Comparison of ENCODE assay signal across 23 cellular contexts in genomic region chr2:150860301-150860700, GRCh38.
DNase-seq lines count a peak whose midpoint lies in the region; TF ChIP-seq lines count a peak whose summit lies in the region.
"Had no signal": no experiment of that assay in that cellular context is flagged by ENCODE, and none has a peak within 500 bp of the region (broad histone marks: within the 10 kb centered on the region; RNA-seq: fewer than 3 reads in every experiment).

No MANE protein-coding gene starts in this region.

- H3K9me3 Mint-ChIP-seq in H9: peaks cover 33 to 54% of the 10 kb centered on the region in 2 experiments

- H3K56ac ChIP-seq in H9 (ENCODE audit: insufficient read length, low read depth, low read length): no peak overlapping the region

- no peaks in the 10 kb centered on the region for H3K27me3 Mint-ChIP-seq in H9 (ENCODE audit: low read depth)
- H3K27me3 Mint-ChIP-seq: activated CD4-positive, alpha-beta memory T cell treated with anti-CD3 and anti-CD28 coated beads for 36 hours had no signal

- H3K4me3 Mint-ChIP-seq in H9: no peak overlapping the region; a peak in 1 of 5 replicates
- H3K4me3 Mint-ChIP-seq: activated CD4-positive, alpha-beta memory T cell treated with anti-CD3 and anti-CD28 coated beads for 36 hours had no signal

- H4K91ac ChIP-seq in H9 (ENCODE audit: insufficient read length, low read depth, low read length): no peak overlapping the region

- no peaks in the 10 kb centered on the region for H3K23me2 ChIP-seq in H9 (ENCODE audit: insufficient read length, low read depth, low read length, poor library complexity, severe bottlenecking)

- H3K36me3 ChIP-seq in iPS-20b (ENCODE audit: insufficient read depth, low read depth, low read length): no peaks in the 10 kb centered on the region
- no peaks in the 10 kb centered on the region for H3K36me3 ChIP-seq in tibial artery
- H3K36me3 ChIP-seq: BLaER1, sigmoid colon, transverse colon had no signal

- H3K27ac ChIP-seq in C4-2B (peak overlapping the region; percentile 35; the same call in 1 of the 2 replicates), H9 (ENCODE audit: insufficient read length, low read depth, low read length) (no peak overlapping the region), iPS-20b (ENCODE audit: low read length) (no peak overlapping the region), tibial artery (no peak overlapping the region)
- H3K27ac ChIP-seq: BLaER1, coronary artery, psoas muscle, sigmoid colon, transverse colon had no signal

- H3K4me1 Mint-ChIP-seq in H9: peaks cover 23% of the 10 kb centered on the region in 2 experiments

- intact Hi-C loops in tibial artery (cut with DNase I; ENCODE audit: low total_unique reads): no loop called here

- H3K36me3 Mint-ChIP-seq in H9 (ENCODE audit: insufficient read depth in 1 of 3, low read depth in 3 of 3): peaks cover 27 to 39% (median 34%) of the 10 kb centered on the region in 3 experiments
- H3K36me3 Mint-ChIP-seq: activated CD4-positive, alpha-beta memory T cell treated with anti-CD3 and anti-CD28 coated beads for 36 hours had no signal

- no peak overlapping the region for H3K23ac ChIP-seq in H9 (ENCODE audit: insufficient read length, low read depth, low read length)

- H3K79me2 ChIP-seq in H9 (ENCODE audit: insufficient read depth, low read length): no peaks in the 10 kb centered on the region

- no peak overlapping the region for H3K9ac ChIP-seq in H9 (ENCODE audit: extremely low read depth, insufficient read length, low read length)
- no peak overlapping the region for H3K9ac ChIP-seq in iPS-20b (ENCODE audit: low read depth, low read length)
- H3K9ac ChIP-seq: BLaER1, SK-N-SH had no signal

- H3K27ac Mint-ChIP-seq in H9: peak overlapping the region; percentile 28 to 45 (median 32); a peak in 5 of 7 replicates
- H3K27ac Mint-ChIP-seq: activated CD4-positive, alpha-beta memory T cell treated with anti-CD3 and anti-CD28 coated beads for 36 hours had no signal

- no peaks in the 10 kb centered on the region for H3K27me3 ChIP-seq in H9 (ENCODE audit: insufficient read depth, low read length)
- no peaks in the 10 kb centered on the region for H3K27me3 ChIP-seq in iPS-20b (ENCODE audit: insufficient read depth, low read length)
- no peaks in the 10 kb centered on the region for H3K27me3 ChIP-seq in tibial artery
- H3K27me3 ChIP-seq: BLaER1, sigmoid colon, transverse colon had no signal

- H3K4me1 ChIP-seq in H9 (ENCODE audit: insufficient read depth, low read length): peaks cover 5% of the 10 kb centered on the region; the same call in 1 of the 2 replicates
- peaks cover 14% of the 10 kb centered on the region; the same call in 1 of the 2 replicates for H3K4me1 ChIP-seq in iPS-20b (ENCODE audit: insufficient read depth, low read length)
- no peaks in the 10 kb centered on the region for H3K4me1 ChIP-seq in tibial artery
- H3K4me1 ChIP-seq: BLaER1, psoas muscle, sigmoid colon, transverse colon had no signal

- 0 out of 2 replicates have a peak overlapping the region, but pooled peaks have one; percentile 9 for H3K4me3 ChIP-seq in iPS-20b (ENCODE audit: low read length)
- H3K4me3 ChIP-seq in tibial artery: no peak overlapping the region
- H3K4me3 ChIP-seq: BLaER1, coronary artery, psoas muscle, sigmoid colon, transverse colon had no signal

- H3K79me1 ChIP-seq in H9 (ENCODE audit: insufficient read depth, low read depth, low read length, poor library complexity, severe bottlenecking): no peaks in the 10 kb centered on the region

- no peak overlapping the region for H3T11ph ChIP-seq in H9 (ENCODE audit: low read length)

- WGBS in H9 (ENCODE audit: extremely low coverage, insufficient read length, low lambda C conversion rate): no CpG with 5 or more reads among the region's 3 CpGs

- H2BK120ac ChIP-seq in H9 (ENCODE audit: low read depth, low read length, poor library complexity, severe bottlenecking): no peak overlapping the region

- no peak overlapping the region for H2BK5ac ChIP-seq in H9 (ENCODE audit: insufficient read length, low read length)

- no peak overlapping the region for H3K4ac ChIP-seq in H9 (ENCODE audit: low read depth, low read length)

- H2BK15ac ChIP-seq in H9 (ENCODE audit: low read depth, low read length): no peak overlapping the region

- H3K9me3 ChIP-seq in H9 (ENCODE audit: control insufficient read depth, low read depth, low read length) (peaks cover 19% of the 10 kb centered on the region), iPS-20b (ENCODE audit: insufficient read depth, low read depth, low read length) (peaks cover 7% of the 10 kb centered on the region; the same call in 1 of the 2 replicates), tibial artery (no peaks in the 10 kb centered on the region)
- H3K9me3 ChIP-seq: BLaER1, psoas muscle, sigmoid colon, SK-N-SH, transverse colon had no signal

- no peak overlapping the region for H3K18ac ChIP-seq in H9 (ENCODE audit: insufficient read length, low read depth, low read length)

- no peak overlapping the region for H4K8ac ChIP-seq in H9 (replicated peaks; ENCODE audit: insufficient read length, low read depth, low read length)

- H4K20me1 ChIP-seq in H9 (ENCODE audit: control insufficient read depth, insufficient read depth, insufficient read length): no peaks in the 10 kb centered on the region
- H4K20me1 ChIP-seq: BLaER1 had no signal

- no peak overlapping the region for H2BK20ac ChIP-seq in H9 (ENCODE audit: low read depth, low read length, poor library complexity, severe bottlenecking)

- H4K5ac ChIP-seq in H9 (ENCODE audit: insufficient read length, low read depth, low read length): no peak overlapping the region

- peak overlapping the region; percentile 45 for H2BK12ac ChIP-seq in H9 (ENCODE audit: insufficient read length, low read depth, low read length)

- H3K14ac ChIP-seq in H9 (ENCODE audit: insufficient read depth, low read length): no peak overlapping the region

- no peak for DNase-seq in H9
- peak; percentile 53 for DNase-seq in NCI-H774 (lab: John Stamatoyannopoulos, UW)
- no peak for DNase-seq in SKM-1 treated with dmso at 0.1 percent for 144 hours (lab: John Stamatoyannopoulos, UW; ENCODE audit: unreplicated experiment)
- DNase-seq in iPS-NIHi7 (ENCODE audit: extremely low spot score): no peak
- no peak for DNase-seq in tibial artery
- DNase-seq: activated CD4-positive, alpha-beta memory T cell treated with anti-CD3 and anti-CD28 coated beads for 36 hours; activated CD4-positive, alpha-beta T cell treated with anti-CD3 and anti-CD28 coated beads for 1 hour; activated naive CD4-positive, alpha-beta T cell treated with Interleukin-2 at 50 U/mL for 16 hours; caudate nucleus; effector CD8-positive, alpha-beta T cell; left ventricle myocardium superior; NCI-H1436; NCI-H510A treated with DMSO at 0.1 percent for 48 hours; psoas muscle; sigmoid colon; SK-N-SH; stimulated activated CD4-positive, alpha-beta T cell treated with anti-CD3 and anti-CD28 coated beads, Interleukin-12 subunit alpha, Interleukin-12 subunit beta, amount 100 ng/mL, for 4 hours; stimulated activated CD4-positive, alpha-beta T cell treated with anti-CD3 and anti-CD28 coated beads, Interleukin-2, amount 100 ng/mL, for 48 hours; transverse colon had no signal

- no peak overlapping the region for H2AFZ ChIP-seq in H9 (ENCODE audit: low read length)

- H2AK5ac ChIP-seq in H9 (ENCODE audit: insufficient read length, low read length): no peak overlapping the region

- H3K4me2 ChIP-seq in H9 (ENCODE audit: insufficient read depth, insufficient read length, low read length): no peak overlapping the region
- H3K4me2 ChIP-seq: BLaER1, SK-N-SH had no signal

- TF ChIP-seq CTCF in C4-2B (conservative IDR thresholded peaks at IDR 0.05): no peak
- TF ChIP-seq CTCF in H9 (conservative IDR thresholded peaks at IDR 0.05): no peak
- TF ChIP-seq CTCF in tibial artery (IDR thresholded peaks at IDR 0.05): no peak
